In genomic region chr20:33992923-33993799, GRCh38 we compare ENCODE assay signal across 8 cellular contexts. TPM values are rescaled to one million over a fixed set of nuclear protein-coding genes. Genes with fewer than 3 reads are reported as not detected.
DNase-seq lines count a peak whose midpoint lies in the region; ATAC-seq and TF ChIP-seq lines count a peak whose summit lies in the region.

No MANE protein-coding gene starts in this region.

- TF ChIP-seq EP300 in gastroesophageal sphincter (IDR thresholded peaks at IDR 0.05), result no peak

- WGBS in gastroesophageal sphincter (ENCODE audit: low coverage in 1 of 2), 2 donors, result 0 to 1% methylated on average over 30 to 32 of the region's 49 CpGs

- TF ChIP-seq POLR2A in NB4 (IDR thresholded peaks at IDR 0.05; ENCODE audit: extremely low read depth, insufficient read length), result peak; percentile 94
- peak in 1 of 2 donors; percentile 42 for TF ChIP-seq POLR2A in gastroesophageal sphincter (IDR thresholded peaks at IDR 0.05)

- DNase-seq in GM06990 (ENCODE audit: extremely low read depth, insufficient read length), result peak; percentile 98
- peak; percentile 99 for DNase-seq in NB4 (ENCODE audit: low read depth)
- peak; percentile 100 for DNase-seq in SK-N-DZ (ENCODE audit: low spot score)
- DNase-seq in activated naive CD4-positive, alpha-beta T cell treated with anti-CD3 and anti-CD28 coated beads, Interleukin-2, amount 50 U/mL, for 16 hours, result peak; percentile 99
- DNase-seq in substantia nigra (lab: John Stamatoyannopoulos, UW), result peak; percentile 96 to 100 (median 100)

- H3K36me3 ChIP-seq in GM06990 (ENCODE audit: control insufficient read depth, insufficient read depth, low read length) (peaks cover 2% of the 10 kb centered on the region), gastroesophageal sphincter (peaks cover 0 to 4% of the 10 kb centered on the region in 2 donors), neutrophil (no peaks in the 10 kb centered on the region)

- TF ChIP-seq CTCF in GM06990 (IDR thresholded peaks at IDR 0.05; ENCODE audit: insufficient read depth, low read length, poor library complexity, severe bottlenecking), result no peak
- TF ChIP-seq CTCF in NB4 (IDR thresholded peaks at IDR 0.05; ENCODE audit: low read depth, low read length), result no peak
- no peak for TF ChIP-seq CTCF in gastroesophageal sphincter (IDR thresholded peaks at IDR 0.05)
- TF ChIP-seq CTCF in neutrophil (IDR thresholded peaks at IDR 0.05), result peak; percentile 7

- no peaks in the 10 kb centered on the region for H3K9me3 ChIP-seq in gastroesophageal sphincter
- no peaks in the 10 kb centered on the region for H3K9me3 ChIP-seq in neutrophil

- ATAC-seq in HG02571 (IDR thresholded peaks at IDR 0.05; ENCODE audit: unreplicated experiment), result peak; percentile 66
- peak; percentile 93 for ATAC-seq in gastroesophageal sphincter

- peak overlapping the region; percentile 88 to 99 (median 95) for H3K27ac ChIP-seq in gastroesophageal sphincter
- peak overlapping the region; percentile 99 for H3K27ac ChIP-seq in neutrophil
- H3K27ac ChIP-seq in substantia nigra (ENCODE audit: low read depth, low read length, poor library complexity, severe bottlenecking), result peak overlapping the region; percentile 98

- peak overlapping the region; percentile 85 for H3K4me3 ChIP-seq in GM06990 (replicated peaks; ENCODE audit: low read depth, low read length)
- H3K4me3 ChIP-seq in NB4 (ENCODE audit: low read depth, low read length), result peak overlapping the region; percentile 84
- peak overlapping the region; percentile 88 to 99 for H3K4me3 ChIP-seq in gastroesophageal sphincter
- H3K4me3 ChIP-seq in neutrophil (ENCODE audit: low read depth in 1 of 2, low read length in 1 of 2), result peak overlapping the region; percentile 82 to 94

- H3K4me1 ChIP-seq in gastroesophageal sphincter, result peaks cover 4 to 49% (median 29%) of the 10 kb centered on the region in 3 donors
- peaks cover 50 to 51% of the 10 kb centered on the region in 2 experiments for H3K4me1 ChIP-seq in neutrophil (ENCODE audit: control insufficient read depth in 1 of 2, insufficient read depth in 1 of 2, low read depth in 1 of 2, low read length in 1 of 2)

- H3K27me3 ChIP-seq in GM06990 (replicated peaks; ENCODE audit: control insufficient read depth, insufficient read depth, low read length) (no peaks in the 10 kb centered on the region), gastroesophageal sphincter (no peaks in the 10 kb centered on the region), neutrophil (no peaks in the 10 kb centered on the region)

RNA-seq across cellular contexts. Expression of gene RALY, which starts 0.6 kb away (rescaled TPM):
- 289 and 292 TPM in 2 replicates for polyA plus RNA-seq in SK-N-DZ (2014; cell fraction: cytosol; rRNA removed)
- polyA plus RNA-seq in SK-N-DZ (2014; cell fraction: nucleus; rRNA removed), result 165 and 174 TPM in 2 replicates
- 100 to 1,000 TPM in 1 of 4 donors, 10 to 100 TPM in 3; 76.6 to 124 (median 98.8) TPM for total RNA-seq in gastroesophageal sphincter

Comparison
In these comparisons a context has a peak if more than half of its experiments do, and no peak if none do; other contexts are left out.
1. Peak in every context shown above with its lines: DNase-seq, ATAC-seq, H3K4me3 ChIP-seq and H3K27ac ChIP-seq.